ENCODE assay signal across 31 cellular contexts in genomic region chr19:7126132-7126531, GRCh38.
"Had no signal": no experiment of that assay in that cellular context is flagged by ENCODE, and none has a peak within 500 bp of the region (broad histone marks: within the 10 kb centered on the region; RNA-seq: fewer than 3 reads in every experiment).

No MANE protein-coding gene starts in this region.

- H3K4me3 ChIP-seq: adrenal gland, ascending aorta, breast epithelium, cardiac muscle cell, colonic mucosa, dorsolateral prefrontal cortex had no signal

- H3K27me3 ChIP-seq: adrenal gland, ascending aorta, breast epithelium, cardiac muscle cell, colonic mucosa, dorsolateral prefrontal cortex, esophagus squamous epithelium had no signal

- H3K4me1 ChIP-seq: adrenal gland, ascending aorta, breast epithelium, colonic mucosa, esophagus squamous epithelium had no signal

- H3K27ac ChIP-seq: adrenal gland, ascending aorta, breast epithelium, cardiac muscle cell, colonic mucosa, dorsolateral prefrontal cortex, epithelial cell of prostate, esophagus squamous epithelium, VCaP had no signal

- H3K9me3 ChIP-seq: adrenal gland, colonic mucosa had no signal

- DNase-seq: activated CD4-positive, alpha-beta memory T cell treated with anti-CD3 and anti-CD28 coated beads, Interleukin-2, amount 10 ng/mL, durations not matched to agents 7 days and 5 days; activated CD4-positive, alpha-beta T cell treated with anti-CD3 and anti-CD28 coated beads for 1 hour; activated CD4-positive, alpha-beta T cell treated with anti-CD3 and anti-CD28 coated beads for 4 hours; activated CD4-positive, alpha-beta T cell treated with anti-CD3 and anti-CD28 coated beads, Interleukin-2, amount 10 ng/mL, durations not matched to agents 7 days and 5 days; activated CD4-positive, alpha-beta T cell treated with anti-CD3 and anti-CD28 coated beads, Interleukin-2, amount 50 U/mL, for 4 hours; activated CD8-positive, alpha-beta memory T cell treated with anti-CD3 and anti-CD28 coated beads, Interleukin-2, amount 50 U/mL, for 48 hours; activated effector memory CD4-positive, alpha-beta T cell treated with Interleukin-2 at 50 U/mL for 16 hours; activated gamma-delta T cell treated with Interleukin-2 at 50 U/mL for 16 hours; activated naive CD4-positive, alpha-beta T cell treated with anti-CD3 and anti-CD28 coated beads, Interleukin-2, amount 50 U/mL, for 16 hours; activated naive CD4-positive, alpha-beta T cell treated with Interleukin-2 at 50 U/mL for 16 hours; activated T-cell treated with anti-CD3 and anti-CD28 coated beads for 4 hours; activated T-cell treated with anti-CD3 and anti-CD28 coated beads, Interleukin-2, amount 50 U/mL, for 4 hours; amygdala; central memory CD4-positive, alpha-beta T cell; cerebellar nuclear complex; colonic mucosa; dorsolateral prefrontal cortex; effector memory CD4-positive, alpha-beta T cell; esophagus squamous epithelium; T-helper 2 cell had no signal

- H3K27me3 Mint-ChIP-seq: activated CD4-positive, alpha-beta memory T cell treated with anti-CD3 and anti-CD28 coated beads, Interleukin-2, amount 10 ng/mL, durations not matched to agents 7 days and 5 days; activated CD4-positive, alpha-beta T cell treated with anti-CD3 and anti-CD28 coated beads, Interleukin-2, amount 10 ng/mL, durations not matched to agents 7 days and 5 days; activated naive CD8-positive, alpha-beta T cell; activated T-helper 17 cell treated with anti-CD3 and anti-CD28 coated beads, Interleukin-2, amount 50 U/mL, for 72 hours; brain; dendritic cell treated with granulocyte-macrophage colony-stimulating factor and Interleukin-4, amounts not matched to agents 40 ng/mL and 50 ng/mL, for 4 days had no signal

- H3K4me1 Mint-ChIP-seq: activated CD4-positive, alpha-beta memory T cell treated with anti-CD3 and anti-CD28 coated beads, Interleukin-2, amount 10 ng/mL, durations not matched to agents 7 days and 5 days; activated CD4-positive, alpha-beta T cell treated with anti-CD3 and anti-CD28 coated beads, Interleukin-2, amount 10 ng/mL, durations not matched to agents 7 days and 5 days; activated T-helper 17 cell treated with anti-CD3 and anti-CD28 coated beads, Interleukin-2, amount 50 U/mL, for 72 hours; brain; WTC11 had no signal

- H3K4me3 Mint-ChIP-seq: activated CD4-positive, alpha-beta memory T cell treated with anti-CD3 and anti-CD28 coated beads, Interleukin-2, amount 10 ng/mL, durations not matched to agents 7 days and 5 days; activated CD4-positive, alpha-beta T cell treated with anti-CD3 and anti-CD28 coated beads, Interleukin-2, amount 10 ng/mL, durations not matched to agents 7 days and 5 days; activated naive CD8-positive, alpha-beta T cell; activated T-cell treated with anti-CD3 and anti-CD28 coated beads, Interleukin-2, amount 50 U/mL, for 4 hours; activated T-helper 17 cell treated with anti-CD3 and anti-CD28 coated beads, Interleukin-2, amount 50 U/mL, for 72 hours; brain; dendritic cell treated with granulocyte-macrophage colony-stimulating factor and Interleukin-4, amounts not matched to agents 40 ng/mL and 50 ng/mL, for 4 days; WTC11 had no signal

- H3K9me3 Mint-ChIP-seq: activated T-cell treated with anti-CD3 and anti-CD28 coated beads, Interleukin-2, amount 50 U/mL, for 4 hours had no signal

- H3K27ac Mint-ChIP-seq: activated CD4-positive, alpha-beta memory T cell treated with anti-CD3 and anti-CD28 coated beads, Interleukin-2, amount 10 ng/mL, durations not matched to agents 7 days and 5 days; activated CD4-positive, alpha-beta T cell treated with anti-CD3 and anti-CD28 coated beads, Interleukin-2, amount 10 ng/mL, durations not matched to agents 7 days and 5 days; activated naive CD8-positive, alpha-beta T cell; activated T-helper 17 cell treated with anti-CD3 and anti-CD28 coated beads, Interleukin-2, amount 50 U/mL, for 72 hours; brain; dendritic cell treated with granulocyte-macrophage colony-stimulating factor and Interleukin-4, amounts not matched to agents 40 ng/mL and 50 ng/mL, for 4 days; WTC11 had no signal
